In the genomic region with DNA sequence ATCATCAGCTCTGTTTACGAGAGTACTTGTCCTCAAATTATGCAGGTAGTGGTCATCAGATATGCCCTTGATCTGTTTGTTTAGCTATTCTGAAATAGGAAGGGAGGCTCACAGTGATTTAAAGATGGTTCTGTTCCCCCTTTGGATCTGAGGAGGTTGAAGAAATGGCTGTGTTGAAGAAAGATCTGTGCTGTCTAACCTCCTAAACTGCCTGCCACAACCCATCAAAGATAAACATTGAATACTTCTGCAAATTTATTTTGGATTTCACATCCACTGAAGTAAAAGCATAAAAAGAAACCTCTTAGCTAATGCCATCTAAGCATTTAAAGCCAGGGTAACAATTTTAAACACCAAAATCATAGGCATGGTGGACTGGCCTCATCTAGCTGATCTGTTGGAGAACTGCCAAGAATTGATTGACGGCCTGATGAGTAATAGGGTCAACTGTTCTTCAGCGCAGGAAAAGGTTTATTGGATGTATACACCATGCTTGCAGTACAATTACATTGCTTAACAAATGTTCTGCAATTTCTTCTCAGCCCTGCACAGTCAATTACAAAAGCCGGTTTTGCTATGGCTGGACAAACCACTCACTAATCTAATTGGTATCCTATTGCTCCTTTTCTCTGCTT, we compare ENCODE assay signal across 1 cellular context.
TF ChIP-seq lines count a peak whose summit lies in the region.

No MANE protein-coding gene starts in this region.

TF ChIP-seq in K562, 482 proteins besides CTCF, POLR2A, EP300 and RAD21 (continued from another document):
- TF ChIP-seq MITF (IDR thresholded peaks at IDR 0.05): no peak
- no peak for TF ChIP-seq RBM14 (IDR thresholded peaks at IDR 0.05; ENCODE audit: borderline replicate concordance, insufficient read depth, low read depth, low read length)
- TF ChIP-seq, protein P1, sequence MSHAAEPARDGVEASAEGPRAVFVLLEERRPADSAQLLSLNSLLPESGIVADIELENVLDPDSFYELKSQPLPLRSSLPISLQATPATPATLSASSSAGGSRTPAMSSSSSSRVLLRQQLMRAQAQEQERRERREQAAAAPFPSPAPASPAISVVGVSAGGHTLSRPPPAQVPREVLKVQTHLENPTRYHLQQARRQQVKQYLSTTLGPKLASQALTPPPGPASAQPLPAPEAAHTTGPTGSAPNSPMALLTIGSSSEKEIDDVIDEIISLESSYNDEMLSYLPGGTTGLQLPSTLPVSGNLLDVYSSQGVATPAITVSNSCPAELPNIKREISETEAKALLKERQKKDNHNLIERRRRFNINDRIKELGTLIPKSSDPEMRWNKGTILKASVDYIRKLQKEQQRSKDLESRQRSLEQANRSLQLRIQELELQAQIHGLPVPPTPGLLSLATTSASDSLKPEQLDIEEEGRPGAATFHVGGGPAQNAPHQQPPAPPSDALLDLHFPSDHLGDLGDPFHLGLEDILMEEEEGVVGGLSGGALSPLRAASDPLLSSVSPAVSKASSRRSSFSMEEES (CRISPR knock-in tag; IDR thresholded peaks at IDR 0.05): no peak
- TF ChIP-seq PKNOX1 (IDR thresholded peaks at IDR 0.05): peak; percentile 83
- no peak for TF ChIP-seq CTCFL (IDR thresholded peaks at IDR 0.05; ENCODE audit: borderline replicate concordance, insufficient read depth, low read depth, low read length, poor library complexity, severe bottlenecking)
- TF ChIP-seq MEIS2 (IDR thresholded peaks at IDR 0.05; ENCODE audit: partially characterized antibody): peak; percentile 66
- TF ChIP-seq NR2C1 (IDR thresholded peaks at IDR 0.05): no peak
- TF ChIP-seq NR2C1 (tag; IDR thresholded peaks at IDR 0.05): no peak
- TF ChIP-seq SIX5 (IDR thresholded peaks at IDR 0.05; ENCODE audit: borderline replicate concordance in 1 of 2, insufficient read depth in 1 of 2, low read depth in 1 of 2, low read length in 2 of 2): no peak
- peak; percentile 83 for TF ChIP-seq NFIC (IDR thresholded peaks at IDR 0.05)
- TF ChIP-seq, protein P2, sequence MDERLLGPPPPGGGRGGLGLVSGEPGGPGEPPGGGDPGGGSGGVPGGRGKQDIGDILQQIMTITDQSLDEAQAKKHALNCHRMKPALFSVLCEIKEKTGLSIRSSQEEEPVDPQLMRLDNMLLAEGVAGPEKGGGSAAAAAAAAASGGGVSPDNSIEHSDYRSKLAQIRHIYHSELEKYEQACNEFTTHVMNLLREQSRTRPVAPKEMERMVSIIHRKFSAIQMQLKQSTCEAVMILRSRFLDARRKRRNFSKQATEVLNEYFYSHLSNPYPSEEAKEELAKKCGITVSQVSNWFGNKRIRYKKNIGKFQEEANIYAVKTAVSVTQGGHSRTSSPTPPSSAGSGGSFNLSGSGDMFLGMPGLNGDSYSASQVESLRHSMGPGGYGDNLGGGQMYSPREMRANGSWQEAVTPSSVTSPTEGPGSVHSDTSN (CRISPR knock-in tag; IDR thresholded peaks at IDR 0.05; ENCODE audit: low read depth): no peak
- TF ChIP-seq, protein P2 (tag; conservative IDR thresholded peaks at IDR 0.05; ENCODE audit: low read depth): 0 out of 2 replicates have a peak, but pooled peaks have one; percentile 18
- peak; percentile 73 for TF ChIP-seq ZFP36 (IDR thresholded peaks at IDR 0.05; ENCODE audit: low read depth, low read length, partially characterized antibody)
- no peak for TF ChIP-seq SREBF1 (IDR thresholded peaks at IDR 0.05; ENCODE audit: borderline replicate concordance, low read depth, low read length)
- no peak for TF ChIP-seq SMAD3 (CRISPR knock-in tag; conservative IDR thresholded peaks at IDR 0.05)
